1 cellular context compared by ENCODE assay signal in genomic region chr15:49620658-49621326, GRCh38.
TF ChIP-seq lines count a peak whose summit lies in the region.

TSS of gene DTWD1 (plus strand) at chr15:49621048. CDS start at chr15:49625168, 4,120 bp downstream.
TSS of gene FAM227B (minus strand) at chr15:49620818. CDS start at chr15:49615171, 5,647 bp downstream.

TF ChIP-seq in HepG2, 621 proteins besides CTCF, POLR2A, EP300 and RAD21 (continued from another document and continues in another):
- TF ChIP-seq ZNF792 (CRISPR knock-in tag; IDR thresholded peaks at IDR 0.05) = peak; percentile 93
- TF ChIP-seq HOXA9 (CRISPR knock-in tag; IDR thresholded peaks at IDR 0.05; ENCODE audit: borderline replicate concordance) = peak; percentile 91; the same call in 1 of the 2 replicates
- TF ChIP-seq ATF7 (IDR thresholded peaks at IDR 0.05) = no peak
- TF ChIP-seq ATF7 (CRISPR knock-in tag; IDR thresholded peaks at IDR 0.05) = peak; percentile 73; the same call in 1 of the 2 replicates
- no peak for TF ChIP-seq PTBP1 (IDR thresholded peaks at IDR 0.05; ENCODE audit: low read depth, low read length, poor library complexity, severe bottlenecking)
- TF ChIP-seq ZSCAN31 (CRISPR knock-in tag; IDR thresholded peaks at IDR 0.05; ENCODE audit: low read depth) = peak; percentile 59; the same call in 1 of the 2 replicates
- peak; percentile 68 for TF ChIP-seq GMEB2 (CRISPR knock-in tag; IDR thresholded peaks at IDR 0.05; ENCODE audit: low read depth)
- TF ChIP-seq BRF2 (CRISPR knock-in tag; IDR thresholded peaks at IDR 0.05) = peak; percentile 62; the same call in 1 of the 2 replicates
- TF ChIP-seq IRX3 (CRISPR knock-in tag; IDR thresholded peaks at IDR 0.05; ENCODE audit: borderline replicate concordance, low read depth) = peak; percentile 63; the same call in 1 of the 2 replicates
- TF ChIP-seq ZNF281 (CRISPR knock-in tag; IDR thresholded peaks at IDR 0.05; ENCODE audit: borderline replicate concordance) = peak; percentile 81; the same call in 1 of the 2 replicates
- peak; percentile 99 for TF ChIP-seq CBX5 (CRISPR knock-in tag; IDR thresholded peaks at IDR 0.05; ENCODE audit: borderline replicate concordance)
- TF ChIP-seq ZNF709 (CRISPR knock-in tag; IDR thresholded peaks at IDR 0.05) = peak; percentile 95
- TF ChIP-seq ZNF678 (CRISPR knock-in tag; IDR thresholded peaks at IDR 0.05) = peak; percentile 81; the same call in 1 of the 2 replicates
- TF ChIP-seq ZSCAN29 (CRISPR knock-in tag; conservative IDR thresholded peaks at IDR 0.05) = peak; percentile 32; the same call in 1 of the 2 replicates
- TF ChIP-seq ZNF710 (CRISPR knock-in tag; IDR thresholded peaks at IDR 0.05; ENCODE audit: borderline replicate concordance) = peak; percentile 78
- no peak for TF ChIP-seq ZNF235 (CRISPR knock-in tag; IDR thresholded peaks at IDR 0.05; ENCODE audit: borderline replicate concordance)
- TF ChIP-seq ZNF580 (CRISPR knock-in tag; IDR thresholded peaks at IDR 0.05; ENCODE audit: borderline replicate concordance, low read depth) = peak; percentile 98; the same call in 1 of the 2 replicates
- 0 out of 2 replicates have a peak, but pooled peaks have one; percentile 34 for TF ChIP-seq DPF2 (CRISPR knock-in tag; IDR thresholded peaks at IDR 0.05; ENCODE audit: borderline replicate concordance, low read depth)
- peak; percentile 73 for TF ChIP-seq NR2C2 (CRISPR knock-in tag; IDR thresholded peaks at IDR 0.05; ENCODE audit: borderline replicate concordance)
- peak; percentile 86 for TF ChIP-seq MED1 (CRISPR knock-in tag; IDR thresholded peaks at IDR 0.05)
- no peak for TF ChIP-seq IKZF1 (IDR thresholded peaks at IDR 0.05)
- no peak for TF ChIP-seq ZBTB37 (CRISPR knock-in tag; IDR thresholded peaks at IDR 0.05)
- peak; percentile 98 for TF ChIP-seq POGK (CRISPR knock-in tag; conservative IDR thresholded peaks at IDR 0.05)
- TF ChIP-seq BRD4 (CRISPR knock-in tag; IDR thresholded peaks at IDR 0.05) = peak; percentile 98
- peak; percentile 70; the same call in 1 of the 2 replicates for TF ChIP-seq EED (CRISPR knock-in tag; IDR thresholded peaks at IDR 0.05)
- TF ChIP-seq MIER3 (CRISPR knock-in tag; IDR thresholded peaks at IDR 0.05; ENCODE audit: borderline replicate concordance) = peak; percentile 92
- no peak for TF ChIP-seq ZNF10 (CRISPR knock-in tag; IDR thresholded peaks at IDR 0.05; ENCODE audit: borderline replicate concordance, low read depth)
- TF ChIP-seq RARG (CRISPR knock-in tag; IDR thresholded peaks at IDR 0.05; ENCODE audit: low read depth) = no peak
- peak; percentile 98 for TF ChIP-seq TARDBP (CRISPR knock-in tag; IDR thresholded peaks at IDR 0.05)
- TF ChIP-seq KMT2B (CRISPR knock-in tag; IDR thresholded peaks at IDR 0.05) = peak; percentile 100
- TF ChIP-seq ZNF34 (CRISPR knock-in tag; IDR thresholded peaks at IDR 0.05; ENCODE audit: borderline replicate concordance) = peak; percentile 91; the same call in 1 of the 2 replicates
- peak; percentile 88 for TF ChIP-seq ZNF256 (CRISPR knock-in tag; conservative IDR thresholded peaks at IDR 0.05)
- TF ChIP-seq ZBTB7B (CRISPR knock-in tag; IDR thresholded peaks at IDR 0.05) = peak; percentile 82
- TF ChIP-seq NFE2L1 (CRISPR knock-in tag; IDR thresholded peaks at IDR 0.05; ENCODE audit: borderline replicate concordance) = peak; percentile 76; the same call in 1 of the 2 replicates
- TF ChIP-seq ZNF800 (CRISPR knock-in tag; IDR thresholded peaks at IDR 0.05) = peak; percentile 92
- peak; percentile 87; the same call in 1 of the 2 replicates for TF ChIP-seq ZFP37 (CRISPR knock-in tag; IDR thresholded peaks at IDR 0.05; ENCODE audit: borderline replicate concordance)
- peak; percentile 50 for TF ChIP-seq IKZF4 (CRISPR knock-in tag; IDR thresholded peaks at IDR 0.05; ENCODE audit: borderline replicate concordance, low read depth, not compliant biosample characterization)
- peak; percentile 71 for TF ChIP-seq HCFC1 (IDR thresholded peaks at IDR 0.05; ENCODE audit: low read depth, low read length)
- peak; percentile 92 for TF ChIP-seq ARNTL (CRISPR knock-in tag; IDR thresholded peaks at IDR 0.05)
- no peak for TF ChIP-seq RELA (CRISPR knock-in tag; IDR thresholded peaks at IDR 0.05)
- peak; percentile 49; the same call in 1 of the 2 replicates for TF ChIP-seq RARA (CRISPR knock-in tag; IDR thresholded peaks at IDR 0.05)
- no peak; the same call in 1 of the 2 replicates for TF ChIP-seq DNMT3B (CRISPR knock-in tag; conservative IDR thresholded peaks at IDR 0.05)
- peak; percentile 96 for TF ChIP-seq ZNF574 (CRISPR knock-in tag; IDR thresholded peaks at IDR 0.05)
- peak; percentile 77; the same call in 1 of the 2 replicates for TF ChIP-seq ZNF354B (CRISPR knock-in tag; IDR thresholded peaks at IDR 0.05)
- TF ChIP-seq KMT2A (CRISPR knock-in tag; IDR thresholded peaks at IDR 0.05) = peak; percentile 100
- peak; percentile 96; the same call in 1 of the 2 replicates for TF ChIP-seq ZNF615 (CRISPR knock-in tag; IDR thresholded peaks at IDR 0.05; ENCODE audit: borderline replicate concordance)
